Comparison of ENCODE assay signal across 35 cellular contexts in genomic region chr16:12850186-12850585, GRCh38. TPM values are rescaled to one million over a fixed set of nuclear protein-coding genes. Genes with fewer than 3 reads are reported as not detected.
DNase-seq lines count a peak whose midpoint lies in the region; ATAC-seq, FAIRE-seq and TF ChIP-seq lines count a peak whose summit lies in the region.
"Had no signal": no experiment of that assay in that cellular context is flagged by ENCODE, and none has a peak within 500 bp of the region (broad histone marks: within the 10 kb centered on the region; RNA-seq: fewer than 3 reads in every experiment).

No MANE protein-coding gene starts in this region.

- ATAC-seq in HepG2 (no peak), right lobe of liver (no peak)
- ATAC-seq: A549; CD8-positive, alpha-beta T cell had no signal

- H3K9me3 ChIP-seq in HepG2 (ENCODE audit: low read length): no peaks in the 10 kb centered on the region
- no peaks in the 10 kb centered on the region for H3K9me3 ChIP-seq in right lobe of liver
- no peaks in the 10 kb centered on the region for H3K9me3 ChIP-seq in HEK293 (ENCODE audit: control insufficient read depth, insufficient read depth, low read depth, low read length)
- H3K9me3 ChIP-seq: A549, BE2C, BLaER1, Caco-2 had no signal

- no peak overlapping the region for H3K4me2 ChIP-seq in HepG2 (ENCODE audit: low read depth, low read length)
- H3K4me2 ChIP-seq: A549; BLaER1; BLaER1 treated with 17β-estradiol and CSF1 and Interleukin-3, amounts not matched to agents 10 nM and 100 nM had no signal

- no peaks in the 10 kb centered on the region for H4K20me1 ChIP-seq in HepG2 (ENCODE audit: insufficient read depth, low read length)
- H4K20me1 ChIP-seq: BLaER1; BLaER1 treated with 17β-estradiol and CSF1 and Interleukin-3, amounts not matched to agents 10 nM and 100 nM had no signal

- TF ChIP-seq CTCF in HepG2 (CRISPR knock-in tag; IDR thresholded peaks at IDR 0.05): no peak
- TF ChIP-seq CTCF in right lobe of liver (IDR thresholded peaks at IDR 0.05): no peak
- no peak for TF ChIP-seq CTCF in HEK293 (tag by site-specific recombination; IDR thresholded peaks at IDR 0.05)

- no peak overlapping the region for H2AFZ ChIP-seq in HepG2 (ENCODE audit: low read length)

- TF ChIP-seq POLR2A in HepG2 (IDR thresholded peaks at IDR 0.05; ENCODE audit: insufficient read depth in 1 of 2, low read depth in 2 of 2, low read length in 2 of 2): no peak
- no peak for TF ChIP-seq POLR2A in right lobe of liver (IDR thresholded peaks at IDR 0.05)

- no peak overlapping the region for H3K9ac ChIP-seq in HepG2 (ENCODE audit: insufficient read depth, low read depth, low read length)
- H3K9ac ChIP-seq: BLaER1; BLaER1 treated with 17β-estradiol and CSF1 and Interleukin-3, amounts not matched to agents 10 nM and 100 nM had no signal

- WGBS in HepG2 (ENCODE audit: low lambda C conversion rate): 51% methylated on average over 2 of the region's 2 CpGs
- WGBS in right lobe of liver (ENCODE audit: insufficient coverage, low coverage, low lambda C conversion rate, missing lambda C conversion rate): 83% methylated on average over 2 of the region's 2 CpGs

- H3K4me1 ChIP-seq in HepG2 (ENCODE audit: insufficient read depth, low read length): no peaks in the 10 kb centered on the region
- no peaks in the 10 kb centered on the region for H3K4me1 ChIP-seq in right lobe of liver
- H3K4me1 ChIP-seq in HEK293 (ENCODE audit: control insufficient read depth, insufficient read depth, low read length): no peaks in the 10 kb centered on the region
- H3K4me1 ChIP-seq: A549; BE2C; BLaER1; BLaER1 treated with 17β-estradiol and CSF1 and Interleukin-3, amounts not matched to agents 10 nM and 100 nM; Caco-2 had no signal

- H3K79me2 ChIP-seq in HepG2 (ENCODE audit: insufficient read depth, low read length): no peaks in the 10 kb centered on the region

- no peak for TF ChIP-seq RAD21 in HepG2 (CRISPR knock-in tag; IDR thresholded peaks at IDR 0.05)

- H3K27ac ChIP-seq in HepG2 (ENCODE audit: extremely low read length, insufficient read depth, low read length) (no peak overlapping the region), right lobe of liver (no peak overlapping the region), HEK293 (ENCODE audit: extremely low read depth, low read depth, low read length) (no peak overlapping the region)
- H3K27ac ChIP-seq: 22Rv1; A549; BLaER1; BLaER1 treated with 17β-estradiol and CSF1 and Interleukin-3, amounts not matched to agents 10 nM and 100 nM; C4-2B had no signal

- H3K27me3 ChIP-seq in HepG2 (ENCODE audit: control insufficient read depth in 1 of 2, insufficient read depth in 2 of 2, low read length in 2 of 2): no peaks in the 10 kb centered on the region; a peak in 1 of 5 replicates
- no peaks in the 10 kb centered on the region for H3K27me3 ChIP-seq in right lobe of liver
- H3K27me3 ChIP-seq: BE2C; BLaER1; BLaER1 treated with 17β-estradiol and CSF1 and Interleukin-3, amounts not matched to agents 10 nM and 100 nM had no signal

- no peak overlapping the region for H3K4me3 ChIP-seq in HepG2 (replicated peaks in 1 of 3; ENCODE audit: insufficient read depth in 1 of 3, low read depth in 2 of 3, low read length in 3 of 3)
- H3K4me3 ChIP-seq in right lobe of liver: no peak overlapping the region
- no peak overlapping the region for H3K4me3 ChIP-seq in HEK293 (ENCODE audit: low read depth, low read length)
- H3K4me3 ChIP-seq: A549; BLaER1; BLaER1 treated with 17β-estradiol and CSF1 and Interleukin-3, amounts not matched to agents 10 nM and 100 nM had no signal

- no peak for TF ChIP-seq EP300 in HepG2 (IDR thresholded peaks at IDR 0.05; ENCODE audit: low read depth in 2 of 2, low read length in 2 of 2)
- no peak for TF ChIP-seq EP300 in HepG2 (CRISPR knock-in tag; IDR thresholded peaks at IDR 0.05; ENCODE audit: borderline replicate concordance)

- DNase-seq in HepG2 (ENCODE audit: low spot score) (no peak), right lobe of liver (no peak), dedifferentiated amniotic fluid mesenchymal stem cell (ENCODE audit: extremely low spot score) (no peak)
- DNase-seq: 8988T; ACHN; AML-193; BE2C; C1 segment of cervical spinal cord; Caco-2; Calu3; CD4-positive, alpha-beta memory T cell; CD4-positive, alpha-beta T cell; CD4-positive, CD25-positive, alpha-beta regulatory T cell; CD8-positive, alpha-beta memory T cell; CD8-positive, alpha-beta T cell; COR-L47; DMS 273 treated with DMSO at 0.1 percent for 48 hours; DMS153; DMS53; DMS79; DMS79 treated with DMSO at 0.1 percent for 48 hours; DND-41; EL had no signal

- H3K36me3 ChIP-seq in HepG2 (replicated peaks in 1 of 2; ENCODE audit: control insufficient read depth in 1 of 2, insufficient read depth in 2 of 2, low read length in 2 of 2) (no peaks in the 10 kb centered on the region), right lobe of liver (no peaks in the 10 kb centered on the region), HEK293 (ENCODE audit: control insufficient read depth in 2 of 2, insufficient read depth in 1 of 2, low read length in 2 of 2) (no peaks in the 10 kb centered on the region)
- H3K36me3 ChIP-seq: BE2C; BLaER1; BLaER1 treated with 17β-estradiol and CSF1 and Interleukin-3, amounts not matched to agents 10 nM and 100 nM had no signal

- in situ Hi-C loops in HepG2 (cut with HindIII; ENCODE audit: extremely low pct_ligation_motif_present, low pct_unique_long_range_greater_than_20kb): no loop called here

- BruUV-seq in HepG2 (replicated peaks; lab: Mats Ljungman, UMichigan): no TSS peak

- FAIRE-seq in HepG2 (lab: Jason Lieb, UNC): no peak
- FAIRE-seq: A204.1, A549, D721Med had no signal

- intact Hi-C loops in HepG2 (cut with micrococcal nuclease; ENCODE audit: unreplicated experiment) (no loop called here), right lobe of liver (cut with DNase I) (no loop called here)

- CTCF ChIA-PET in HepG2 (lab: Yijun Ruan, JAX; ENCODE audit: low intra/inter-chr PET ratio, low total read pairs) (no interaction called here), HEK293 (lab: Yijun Ruan, JAX) (no interaction called here)

- POLR2A ChIA-PET in HepG2 (lab: Yijun Ruan, JAX): no interaction called here
- POLR2A ChIA-PET in HEK293 (lab: Yijun Ruan, JAX): no interaction called here

TF ChIP-seq in HepG2, 621 proteins besides CTCF, POLR2A, EP300 and RAD21 (continues in another document):
- 0 out of 2 replicates have a peak, but pooled peaks have one; percentile 57 for TF ChIP-seq U2AF2 (IDR thresholded peaks at IDR 0.05; ENCODE audit: low read depth, low read length)

TF ChIP-seq in HEK293, 187 proteins besides CTCF, POLR2A, EP300 and RAD21 (continues in another document):
- TF ChIP-seq ZNF521 (tag by site-specific recombination; IDR thresholded peaks at IDR 0.05) (no peak), ZNF544 (tag by site-specific recombination; IDR thresholded peaks at IDR 0.05) (no peak)

RNA-seq across cellular contexts. Expression of gene CPPED1, which starts 46.5 kb away (rescaled TPM):
- total RNA-seq in HepG2 (2016; rRNA removed; fragmentation: Illumina TruSeq; extraction: Trizol) (66.6 and 118 TPM in 2 replicates), right lobe of liver (10 to 100 TPM; 24.0 to 41.6 (median 31.0) TPM)
- total RNA-seq in HepG2 (2016; cell fraction: cytosol; rRNA removed; fragmentation: Illumina TruSeq; extraction: Trizol; ENCODE audit: low read depth): 21.2 and 21.9 TPM in 2 replicates
- 68.3 and 113 TPM in 2 replicates for total RNA-seq in HepG2 (2016; cell fraction: insoluble cytoplasmic fraction; rRNA removed; fragmentation: Illumina TruSeq; extraction: Trizol)
- 62.9 and 66.9 TPM in 2 replicates for total RNA-seq in HepG2 (2016; cell fraction: membrane; rRNA removed; fragmentation: Illumina TruSeq; extraction: Trizol)
- 58.7 and 62.6 TPM in 2 replicates for total RNA-seq in HepG2 (2016; cell fraction: nucleus; rRNA removed; fragmentation: Illumina TruSeq; extraction: Trizol)
- polyA plus RNA-seq in HepG2 (2011; rRNA removed): 62.5 and 71.3 TPM in 2 replicates
- 47.6 and 65.5 TPM in 2 replicates for polyA plus RNA-seq in HepG2 (2011; cell fraction: cytosol; rRNA removed)
- polyA plus RNA-seq in HepG2 (2011; cell fraction: nucleus; rRNA removed): 21.8 and 24.9 TPM in 2 replicates
- 65.8 and 79.3 TPM in 2 replicates for polyA plus RNA-seq in HepG2 (2012)
- 40.3 and 43.5 TPM in 2 replicates for polyA plus RNA-seq in HepG2 (2016; cell fraction: cytosol; fragmentation: Illumina TruSeq; extraction: Trizol; ENCODE audit: low read depth)
- polyA plus RNA-seq in HepG2 (2016; cell fraction: insoluble cytoplasmic fraction; fragmentation: Illumina TruSeq; extraction: Trizol; ENCODE audit: low read depth): 204 and 209 TPM in 2 replicates
- polyA plus RNA-seq in HepG2 (2016; cell fraction: membrane; fragmentation: Illumina TruSeq; extraction: Trizol; ENCODE audit: low read depth): 63.7 and 78.2 TPM in 2 replicates
- 75.7 and 79.0 TPM in 2 replicates for polyA plus RNA-seq in HepG2 (2016; cell fraction: nucleus; fragmentation: Illumina TruSeq; extraction: Trizol; ENCODE audit: insufficient read depth, low read depth)
- 6.0 and 117 TPM in 2 replicates for polyA minus RNA-seq in HepG2 (2011; rRNA and poly(A)+ RNA removed; ENCODE audit: low replicate concordance)
- 57.0 and 63.8 TPM in 2 replicates for polyA minus RNA-seq in HepG2 (2011; cell fraction: cytosol; rRNA and poly(A)+ RNA removed)
- 65.0 and 68.2 TPM in 2 replicates for polyA minus RNA-seq in HepG2 (2011; cell fraction: nucleus; rRNA and poly(A)+ RNA removed)
- total RNA-seq: Calu3 had no signal

RNA-seq across cellular contexts. Expression of gene SHISA9, which starts 51.2 kb away (rescaled TPM):
- not detected in 2 replicates for total RNA-seq in HepG2 (2016; rRNA removed; fragmentation: Illumina TruSeq; extraction: Trizol)
- not detected in 2 replicates for total RNA-seq in HepG2 (2016; cell fraction: cytosol; rRNA removed; fragmentation: Illumina TruSeq; extraction: Trizol; ENCODE audit: low read depth)
- not detected in 2 replicates for total RNA-seq in HepG2 (2016; cell fraction: insoluble cytoplasmic fraction; rRNA removed; fragmentation: Illumina TruSeq; extraction: Trizol)
- total RNA-seq in HepG2 (2016; cell fraction: membrane; rRNA removed; fragmentation: Illumina TruSeq; extraction: Trizol): not detected in 2 replicates
- total RNA-seq in HepG2 (2016; cell fraction: nucleus; rRNA removed; fragmentation: Illumina TruSeq; extraction: Trizol): not detected in 2 replicates
- polyA plus RNA-seq in HepG2 (2011; rRNA removed): 0.01 TPM in 1 of 2 replicates, not detected in the other
- polyA plus RNA-seq in HepG2 (2011; cell fraction: cytosol; rRNA removed): not detected in 2 replicates
- polyA plus RNA-seq in HepG2 (2011; cell fraction: nucleus; rRNA removed): 0.03 TPM in 2 replicates
- polyA plus RNA-seq in HepG2 (2012): not detected in 2 replicates
- polyA plus RNA-seq in HepG2 (2016; cell fraction: cytosol; fragmentation: Illumina TruSeq; extraction: Trizol; ENCODE audit: low read depth): not detected in 2 replicates
- polyA plus RNA-seq in HepG2 (2016; cell fraction: insoluble cytoplasmic fraction; fragmentation: Illumina TruSeq; extraction: Trizol; ENCODE audit: low read depth): not detected in 2 replicates
- polyA plus RNA-seq in HepG2 (2016; cell fraction: membrane; fragmentation: Illumina TruSeq; extraction: Trizol; ENCODE audit: low read depth): not detected in 2 replicates
- not detected in 2 replicates for polyA plus RNA-seq in HepG2 (2016; cell fraction: nucleus; fragmentation: Illumina TruSeq; extraction: Trizol; ENCODE audit: insufficient read depth, low read depth)
- 0.02 and 0.23 TPM in 2 replicates for polyA minus RNA-seq in HepG2 (2011; rRNA and poly(A)+ RNA removed; ENCODE audit: low replicate concordance)
- not detected in 2 replicates for polyA minus RNA-seq in HepG2 (2011; cell fraction: cytosol; rRNA and poly(A)+ RNA removed)
- 0.62 and 0.64 TPM in 2 replicates for polyA minus RNA-seq in HepG2 (2011; cell fraction: nucleus; rRNA and poly(A)+ RNA removed)
- under 1 TPM in 2 of 6 experiments, not detected in 4; 0.02 to 0.06 TPM for total RNA-seq in right lobe of liver
- total RNA-seq: A673; Calu3; CD4-positive, alpha-beta memory T cell; CD4-positive, alpha-beta T cell; CD4-positive, CD25-positive, alpha-beta regulatory T cell had no signal
- polyA plus RNA-seq: AG04450; BJ; CD14-positive monocyte; CD4-positive, alpha-beta memory T cell; CD4-positive, CD25-positive, alpha-beta regulatory T cell; CD8-positive, alpha-beta memory T cell had no signal

Comparison
In these comparisons a context has a peak if more than half of its experiments do, and no peak if none do; other contexts are left out.
1. Of the 63 proteins assayed by ChIP-seq in both HepG2 and HEK293: peak only in HepG2: none; only in HEK293: ATF2; in both: none; in neither: 62.